In the genomic region with DNA sequence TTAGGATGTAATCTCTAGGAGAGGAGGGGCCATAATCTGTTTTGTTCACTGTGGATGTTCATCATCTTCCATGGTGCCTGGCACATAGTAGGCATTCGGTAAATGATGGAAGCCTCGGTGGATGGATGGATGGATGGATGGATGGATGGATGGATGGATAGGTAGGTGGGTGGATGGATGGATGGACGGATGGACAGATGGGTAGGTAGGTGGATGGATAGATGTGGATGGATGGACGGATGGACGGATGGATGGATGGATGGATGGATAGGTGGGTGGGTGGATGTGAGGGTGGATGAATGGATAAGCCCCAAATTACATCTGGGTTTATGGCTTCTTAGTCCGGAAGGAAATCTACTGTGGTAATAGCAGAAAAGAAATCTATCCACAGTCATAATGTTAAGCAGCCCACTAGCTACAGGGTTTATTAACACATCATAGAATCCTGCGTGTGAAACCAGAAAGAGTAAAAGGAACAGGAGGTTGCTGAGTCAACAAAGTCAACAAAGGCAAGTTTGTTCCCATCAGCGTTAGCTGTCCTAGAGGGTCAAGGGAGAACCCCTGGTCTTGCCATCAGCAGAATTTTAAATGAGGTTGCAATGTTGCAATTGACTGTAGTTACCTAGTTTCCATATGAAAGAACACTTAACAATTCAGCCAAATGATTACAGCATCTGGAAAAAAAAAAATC, we compare ENCODE assay signal across 14 cellular contexts.
"Had no signal": no experiment of that assay in that cellular context is flagged by ENCODE, and none has a peak within 500 bp of the region (broad histone marks: within the 10 kb centered on the region; RNA-seq: fewer than 3 reads in every experiment).

No MANE protein-coding gene starts in this region.

- H3K27me3 Mint-ChIP-seq: type B pancreatic cell had no signal

- H3K9me3 ChIP-seq: psoas muscle, sigmoid colon had no signal

- H3K27ac ChIP-seq: hepatocyte, psoas muscle, sigmoid colon, VCaP had no signal

- H3K4me2 ChIP-seq: hepatocyte had no signal

- H3K4me3 ChIP-seq: hepatocyte, psoas muscle, sigmoid colon had no signal

- H3K27me3 ChIP-seq: hepatocyte had no signal

- H3K36me3 ChIP-seq: sigmoid colon had no signal

- FAIRE-seq: colon, endothelial cell of umbilical vein had no signal

- H3K36me3 Mint-ChIP-seq: type B pancreatic cell had no signal

- H3K4me3 Mint-ChIP-seq: activated CD4-positive, alpha-beta T cell treated with anti-CD3 and anti-CD28 coated beads for 36 hours; activated CD8-positive, alpha-beta T cell treated with anti-CD3 and anti-CD28 coated beads for 36 hours; nephron progenitor cell; type B pancreatic cell had no signal

- H3K4me1 ChIP-seq: psoas muscle, sigmoid colon had no signal

- ATAC-seq: activated CD4-positive, alpha-beta T cell treated with anti-CD3 and anti-CD28 coated beads for 36 hours; activated CD8-positive, alpha-beta T cell treated with anti-CD3 and anti-CD28 coated beads for 36 hours; psoas muscle had no signal

- DNase-seq: activated CD4-positive, alpha-beta T cell treated with anti-CD3 and anti-CD28 coated beads for 36 hours; activated CD8-positive, alpha-beta memory T cell treated with anti-CD3 and anti-CD28 coated beads, Interleukin-2, amount 50 U/mL, for 4 hours; activated CD8-positive, alpha-beta T cell treated with anti-CD3 and anti-CD28 coated beads for 36 hours; activated naive CD4-positive, alpha-beta T cell treated with Interleukin-2 at 50 U/mL for 16 hours; effector CD4-positive, alpha-beta T cell; nephron progenitor cell; psoas muscle; sigmoid colon; stimulated activated naive CD4-positive, alpha-beta T cell had no signal

- H3K27ac Mint-ChIP-seq: activated CD4-positive, alpha-beta T cell treated with anti-CD3 and anti-CD28 coated beads for 36 hours; activated CD8-positive, alpha-beta T cell treated with anti-CD3 and anti-CD28 coated beads for 36 hours; nephron progenitor cell; type B pancreatic cell had no signal

- H3K79me2 ChIP-seq: hepatocyte had no signal

- H2AFZ ChIP-seq: hepatocyte had no signal

- H3K4me1 Mint-ChIP-seq: activated CD4-positive, alpha-beta T cell treated with anti-CD3 and anti-CD28 coated beads for 36 hours had no signal

- H3K9me3 Mint-ChIP-seq: activated CD8-positive, alpha-beta T cell treated with anti-CD3 and anti-CD28 coated beads for 36 hours; nephron progenitor cell; type B pancreatic cell had no signal
